In genomic region chr20:10705801-10706459, GRCh38 we compare ENCODE assay signal across 24 cellular contexts. TPM values are rescaled to one million over a fixed set of nuclear protein-coding genes. Genes with fewer than 3 reads are reported as not detected.
DNase-seq lines count a peak whose midpoint lies in the region; ATAC-seq and TF ChIP-seq lines count a peak whose summit lies in the region.
"Had no signal": no experiment of that assay in that cellular context is flagged by ENCODE, and none has a peak within 500 bp of the region (broad histone marks: within the 10 kb centered on the region; RNA-seq: fewer than 3 reads in every experiment).

No MANE protein-coding gene starts in this region.

- no peaks in the 10 kb centered on the region for H3K4me1 Mint-ChIP-seq in activated CD4-positive, alpha-beta T cell treated with anti-CD3 and anti-CD28 coated beads, Interleukin-2, amount 10 ng/mL, durations not matched to agents 24 days and 14 days
- H3K4me1 Mint-ChIP-seq: CD4-positive, CD25-positive, alpha-beta regulatory T cell had no signal

- no peak for ATAC-seq in left lobe of liver
- ATAC-seq: K562 had no signal

- H3K9me3 ChIP-seq in SJSA1 (replicated peaks) = no peaks in the 10 kb centered on the region
- H3K9me3 ChIP-seq: neutrophil, SK-N-SH had no signal

- H3K4me3 ChIP-seq in SJSA1 = no peak overlapping the region
- H3K4me3 ChIP-seq: K562 had no signal

- no peaks in the 10 kb centered on the region for H3K27me3 ChIP-seq in SJSA1 (replicated peaks)
- H3K27me3 ChIP-seq: neutrophil had no signal

- peaks cover 14% of the 10 kb centered on the region for H3K4me1 ChIP-seq in SJSA1 (replicated peaks)

- TF ChIP-seq POLR2A in erythroblast (IDR thresholded peaks at IDR 0.05; ENCODE audit: low read length) = no peak

- no peaks in the 10 kb centered on the region for H3K36me3 ChIP-seq in SJSA1
- H3K36me3 ChIP-seq: neutrophil had no signal

- H3K27me3 Mint-ChIP-seq in activated CD4-positive, alpha-beta T cell treated with anti-CD3 and anti-CD28 coated beads, Interleukin-2, amount 10 ng/mL, durations not matched to agents 24 days and 14 days = no peaks in the 10 kb centered on the region
- H3K27me3 Mint-ChIP-seq: CD4-positive, CD25-positive, alpha-beta regulatory T cell had no signal

- H3K36me3 Mint-ChIP-seq in activated CD4-positive, alpha-beta T cell treated with anti-CD3 and anti-CD28 coated beads, Interleukin-2, amount 10 ng/mL, durations not matched to agents 24 days and 14 days (ENCODE audit: low read depth) = no peaks in the 10 kb centered on the region
- H3K36me3 Mint-ChIP-seq: CD4-positive, CD25-positive, alpha-beta regulatory T cell had no signal

- no peaks in the 10 kb centered on the region for H3K9me3 Mint-ChIP-seq in activated CD4-positive, alpha-beta T cell treated with anti-CD3 and anti-CD28 coated beads, Interleukin-2, amount 10 ng/mL, durations not matched to agents 24 days and 14 days

- intact Hi-C loops in activated CD4-positive, alpha-beta T cell treated with anti-CD3 and anti-CD28 coated beads, Interleukin-2, amount 10 ng/mL, durations not matched to agents 24 days and 14 days (cut with micrococcal nuclease) = no loop called here

- no peak overlapping the region for H3K27ac ChIP-seq in SJSA1
- H3K27ac ChIP-seq: neutrophil had no signal

- peak; percentile 90 for DNase-seq in A172 (ENCODE audit: low spot score)
- peak; percentile 57 for DNase-seq in HT-29 (ENCODE audit: low spot score)
- peak; percentile 34 to 62 for DNase-seq in SJSA1 (ENCODE audit: low read depth in 1 of 2, low spot score in 2 of 2)
- peak; percentile 3 to 62 for DNase-seq in lung microvascular endothelial cell (ENCODE audit: low read depth in 2 of 2)
- DNase-seq in erythroblast (lab: John Stamatoyannopoulos, UW) = no peak
- DNase-seq in AG08396 (ENCODE audit: low spot score) = no peak
- no peak for DNase-seq in activated CD4-positive, alpha-beta T cell treated with anti-CD3 and anti-CD28 coated beads, Interleukin-2, amount 10 ng/mL, durations not matched to agents 24 days and 14 days
- DNase-seq in left lobe of liver (ENCODE audit: low spot score) = no peak
- DNase-seq: activated CD4-positive, alpha-beta T cell treated with anti-CD3 and anti-CD28 coated beads, Interleukin-2, amount 50 U/mL, for 4 hours; activated naive CD4-positive, alpha-beta T cell treated with anti-CD3 and anti-CD28 coated beads for 36 hours; activated T-cell treated with anti-CD3 and anti-CD28 coated beads for 4 hours; aorta; CD4-positive, CD25-positive, alpha-beta regulatory T cell; endodermal cell; H9; hypothalamus; kidney glomerular epithelial cell; midbrain; NCI-H2029 treated with DMSO at 0.1 percent for 48 hours; NCI-H446 treated with DMSO at 0.1 percent for 48 hours; SK-N-SH; stimulated activated CD4-positive, alpha-beta T cell treated with anti-CD3 and anti-CD28 coated beads, Interleukin-12 subunit alpha, Interleukin-12 subunit beta, amount 100 ng/mL, for 4 hours had no signal

- H3K27ac Mint-ChIP-seq in activated CD4-positive, alpha-beta T cell treated with anti-CD3 and anti-CD28 coated beads, Interleukin-2, amount 10 ng/mL, durations not matched to agents 24 days and 14 days = no peak overlapping the region
- H3K27ac Mint-ChIP-seq: activated naive CD4-positive, alpha-beta T cell treated with anti-CD3 and anti-CD28 coated beads for 36 hours; CD4-positive, CD25-positive, alpha-beta regulatory T cell; endodermal cell had no signal

- no peak overlapping the region for H3K4me3 Mint-ChIP-seq in activated CD4-positive, alpha-beta T cell treated with anti-CD3 and anti-CD28 coated beads, Interleukin-2, amount 10 ng/mL, durations not matched to agents 24 days and 14 days
- H3K4me3 Mint-ChIP-seq: activated naive CD4-positive, alpha-beta T cell treated with anti-CD3 and anti-CD28 coated beads for 36 hours; CD4-positive, CD25-positive, alpha-beta regulatory T cell; endodermal cell; H9 had no signal

RNA-seq across cellular contexts. Expression of gene JAG1, which starts 32.1 kb away (rescaled TPM):
- total RNA-seq in A172 (2014; rRNA removed; shearing (Covaris generic)) = 6.2 and 9.4 TPM in 2 replicates
- total RNA-seq in HT-29 (2014; rRNA removed; shearing (Covaris generic)) = 13.9 and 15.5 TPM in 2 replicates
- 40.4 and 40.9 TPM in 2 replicates for total RNA-seq in SJSA1 (2014; rRNA removed; shearing (Covaris generic))
- total RNA-seq in lung microvascular endothelial cell = 78.0 and 227 TPM in 2 replicates
- 1.1 and 1.3 TPM in 2 replicates for total RNA-seq in activated CD4-positive, alpha-beta T cell treated with anti-CD3 and anti-CD28 coated beads, Interleukin-2, amount 10 ng/mL, durations not matched to agents 24 days and 14 days
- 4.3 TPM for total RNA-seq in left lobe of liver

Comparison
In these comparisons a context has a peak if more than half of its experiments do, and no peak if none do; other contexts are left out.
1. DNase-seq: peak in A172 (single experiment), HT-29 (single experiment), SJSA1 (2 of 2) and lung microvascular endothelial cell (2 of 2); none in erythroblast (0 of 2), AG08396 (single experiment), activated CD4-positive, alpha-beta T cell treated with anti-CD3 and anti-CD28 coated beads, Interleukin-2, amount 10 ng/mL, durations not matched to agents 24 days and 14 days (single experiment) and left lobe of liver (single experiment).